35 cellular contexts compared by ENCODE assay signal in the genomic region with DNA sequence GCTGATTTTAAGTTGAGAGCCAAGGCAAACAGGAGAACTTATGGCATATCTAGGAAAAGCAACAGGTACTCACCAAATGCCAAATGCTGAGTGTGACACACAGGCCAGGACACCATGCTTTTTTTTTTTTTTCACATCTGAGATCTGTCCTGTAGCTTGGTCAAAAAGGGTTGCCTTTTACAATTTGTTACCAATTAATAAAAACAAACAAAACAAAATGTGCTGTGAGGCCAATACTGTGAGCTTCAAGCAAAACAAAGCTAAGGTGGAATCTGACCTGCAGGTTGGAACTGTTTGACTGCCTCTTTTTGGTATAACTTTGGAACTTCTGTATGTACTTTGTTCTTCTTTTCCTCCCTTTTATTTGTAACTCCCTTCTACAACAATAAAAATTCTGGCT.
DNase-seq lines count a peak whose midpoint lies in the region; ATAC-seq, FAIRE-seq and TF ChIP-seq lines count a peak whose summit lies in the region.
"Had no signal": no experiment of that assay in that cellular context is flagged by ENCODE, and none has a peak within 500 bp of the region (broad histone marks: within the 10 kb centered on the region; RNA-seq: fewer than 3 reads in every experiment).

No MANE protein-coding gene starts in this region.

- peak overlapping the region in 1 of 2 donors; percentile 41 for H3K27ac ChIP-seq in liver (ENCODE audit: low read depth in 1 of 2, low read length in 2 of 2)
- no peak overlapping the region for H3K27ac ChIP-seq in HepG2 (ENCODE audit: extremely low read length, insufficient read depth, low read length)
- no peak overlapping the region for H3K27ac ChIP-seq in esophagus muscularis mucosa (replicated peaks in 1 of 4)
- H3K27ac ChIP-seq in right lobe of liver = peak overlapping the region in 2 of 3 donors; percentile 62 to 65
- H3K27ac ChIP-seq: 22Rv1; A549; BLaER1; BLaER1 treated with 17β-estradiol and CSF1 and Interleukin-3, amounts not matched to agents 10 nM and 100 nM; C4-2B had no signal

- no TSS peak for BruUV-seq in HepG2 (replicated peaks; lab: Mats Ljungman, UMichigan)

- no peak for DNase-seq in HepG2 (ENCODE audit: low spot score)
- DNase-seq in esophagus muscularis mucosa (ENCODE audit: extremely low spot score) = peak; percentile 64
- peak; percentile 50 for DNase-seq in left lobe of liver (ENCODE audit: low spot score)
- DNase-seq in right lobe of liver = peak in 1 of 3 donors; percentile 56
- no peak for DNase-seq in stimulated activated CD4-positive, alpha-beta T cell treated with anti-CD3 and anti-CD28 coated beads, Interleukin-4, amount 100 ng/mL, for 1 hour
- DNase-seq in NCI-H1694 treated with DMSO at 0.1 percent for 48 hours (lab: John Stamatoyannopoulos, UW) = no peak
- no peak for DNase-seq in NCI-H345 (lab: John Stamatoyannopoulos, UW)
- DNase-seq: 8988T; ACHN; AML-193; BE2C; C1 segment of cervical spinal cord; Caco-2; Calu3; CD4-positive, alpha-beta memory T cell; CD4-positive, alpha-beta T cell; CD4-positive, CD25-positive, alpha-beta regulatory T cell; CD8-positive, alpha-beta memory T cell; CD8-positive, alpha-beta T cell; COR-L47; DMS 273 treated with DMSO at 0.1 percent for 48 hours; DMS153; DMS53; DMS79; DMS79 treated with DMSO at 0.1 percent for 48 hours; DND-41; EL had no signal

- POLR2A ChIA-PET in HepG2 (lab: Yijun Ruan, JAX) = no interaction called here

- TF ChIP-seq CTCF in liver (IDR thresholded peaks at IDR 0.05; ENCODE audit: low read depth, low read length, missing input control) = no peak
- no peak for TF ChIP-seq CTCF in HepG2 (CRISPR knock-in tag; IDR thresholded peaks at IDR 0.05)
- TF ChIP-seq CTCF in esophagus muscularis mucosa (IDR thresholded peaks at IDR 0.05) = no peak
- TF ChIP-seq CTCF in right lobe of liver (IDR thresholded peaks at IDR 0.05) = no peak

- FAIRE-seq in HepG2 (lab: Jason Lieb, UNC) = no peak
- FAIRE-seq: A204.1, A549, D721Med had no signal

- TF ChIP-seq EP300 in HepG2 (IDR thresholded peaks at IDR 0.05; ENCODE audit: low read depth in 2 of 2, low read length in 2 of 2) (no peak), HepG2 (CRISPR knock-in tag; IDR thresholded peaks at IDR 0.05; ENCODE audit: borderline replicate concordance) (no peak), esophagus muscularis mucosa (IDR thresholded peaks at IDR 0.05) (no peak)

- H4K20me1 ChIP-seq in HepG2 (ENCODE audit: insufficient read depth, low read length) = no peaks in the 10 kb centered on the region
- H4K20me1 ChIP-seq: BLaER1; BLaER1 treated with 17β-estradiol and CSF1 and Interleukin-3, amounts not matched to agents 10 nM and 100 nM had no signal

- no peaks in the 10 kb centered on the region for H3K79me2 ChIP-seq in HepG2 (ENCODE audit: insufficient read depth, low read length)

- no peak overlapping the region for H2AFZ ChIP-seq in HepG2 (ENCODE audit: low read length)

- CTCF ChIA-PET in HepG2 (lab: Yijun Ruan, JAX; ENCODE audit: low intra/inter-chr PET ratio, low total read pairs) = no interaction called here

- ATAC-seq in HepG2 (no peak), left lobe of liver (peak; percentile 81), right lobe of liver (peak; percentile 52 to 85 (median 80))
- ATAC-seq: A549; CD8-positive, alpha-beta T cell had no signal

- H3K4me1 ChIP-seq in liver (ENCODE audit: control insufficient read depth in 4 of 4, insufficient read depth in 4 of 4, low read length in 3 of 4) (peaks cover 0 to 13% (median 5%) of the 10 kb centered on the region in 4 donors), HepG2 (ENCODE audit: insufficient read depth, low read length) (no peaks in the 10 kb centered on the region), esophagus muscularis mucosa (no peaks in the 10 kb centered on the region), right lobe of liver (peaks cover 0 to 27% (median 0%) of the 10 kb centered on the region in 4 donors)
- H3K4me1 ChIP-seq: A549; BE2C; BLaER1; BLaER1 treated with 17β-estradiol and CSF1 and Interleukin-3, amounts not matched to agents 10 nM and 100 nM; Caco-2 had no signal

- TF ChIP-seq RAD21 in liver (IDR thresholded peaks at IDR 0.05) (peak in 1 of 2 donors; percentile 38), HepG2 (CRISPR knock-in tag; IDR thresholded peaks at IDR 0.05) (no peak)

- H3K36me3 ChIP-seq in liver (ENCODE audit: control insufficient read depth in 4 of 4, insufficient read depth in 3 of 4, low read depth in 1 of 4, low read length in 3 of 4) (no peaks in the 10 kb centered on the region), HepG2 (replicated peaks in 1 of 2; ENCODE audit: control insufficient read depth in 1 of 2, insufficient read depth in 2 of 2, low read length in 2 of 2) (no peaks in the 10 kb centered on the region), esophagus muscularis mucosa (no peaks in the 10 kb centered on the region), right lobe of liver (no peaks in the 10 kb centered on the region)
- H3K36me3 ChIP-seq: BE2C; BLaER1; BLaER1 treated with 17β-estradiol and CSF1 and Interleukin-3, amounts not matched to agents 10 nM and 100 nM had no signal

- in situ Hi-C loops in HepG2 (cut with HindIII; ENCODE audit: extremely low pct_ligation_motif_present, low pct_unique_long_range_greater_than_20kb) = no loop called here

- H3K4me3 ChIP-seq in liver (ENCODE audit: low read depth in 1 of 3, low read length in 3 of 3) (no peak overlapping the region), HepG2 (replicated peaks in 1 of 3; ENCODE audit: insufficient read depth in 1 of 3, low read depth in 2 of 3, low read length in 3 of 3) (no peak overlapping the region), esophagus muscularis mucosa (no peak overlapping the region), right lobe of liver (peak overlapping the region in 2 of 3 donors; percentile 5 to 26)
- H3K4me3 ChIP-seq: A549; BLaER1; BLaER1 treated with 17β-estradiol and CSF1 and Interleukin-3, amounts not matched to agents 10 nM and 100 nM had no signal

- H3K9ac ChIP-seq in liver (ENCODE audit: low read depth in 1 of 2, low read length in 2 of 2) (no peak overlapping the region), HepG2 (ENCODE audit: insufficient read depth, low read depth, low read length) (no peak overlapping the region)
- H3K9ac ChIP-seq: BLaER1; BLaER1 treated with 17β-estradiol and CSF1 and Interleukin-3, amounts not matched to agents 10 nM and 100 nM had no signal

- no peak overlapping the region for H3K4me2 ChIP-seq in HepG2 (ENCODE audit: low read depth, low read length)
- H3K4me2 ChIP-seq: A549; BLaER1; BLaER1 treated with 17β-estradiol and CSF1 and Interleukin-3, amounts not matched to agents 10 nM and 100 nM had no signal

- H3K27me3 ChIP-seq in liver (ENCODE audit: control insufficient read depth in 4 of 4, insufficient read depth in 4 of 4, low read length in 3 of 4) (no peaks in the 10 kb centered on the region), HepG2 (ENCODE audit: control insufficient read depth in 1 of 2, insufficient read depth in 2 of 2, low read length in 2 of 2) (no peaks in the 10 kb centered on the region), esophagus muscularis mucosa (no peaks in the 10 kb centered on the region), right lobe of liver (no peaks in the 10 kb centered on the region)
- H3K27me3 ChIP-seq: BE2C; BLaER1; BLaER1 treated with 17β-estradiol and CSF1 and Interleukin-3, amounts not matched to agents 10 nM and 100 nM had no signal

- intact Hi-C loops in HepG2 (cut with micrococcal nuclease; ENCODE audit: unreplicated experiment) (no loop called here), esophagus muscularis mucosa (cut with DNase I) (no loop called here), right lobe of liver (cut with DNase I) (no loop called here)

- no peak for TF ChIP-seq POLR2A in HepG2 (IDR thresholded peaks at IDR 0.05; ENCODE audit: insufficient read depth in 1 of 2, low read depth in 2 of 2, low read length in 2 of 2)
- no peak for TF ChIP-seq POLR2A in esophagus muscularis mucosa (IDR thresholded peaks at IDR 0.05; ENCODE audit: low read depth)
- TF ChIP-seq POLR2A in right lobe of liver (IDR thresholded peaks at IDR 0.05) = no peak

- H3K9me3 ChIP-seq in liver (ENCODE audit: control insufficient read depth in 4 of 4, low read length in 3 of 4) (no peaks in the 10 kb centered on the region), HepG2 (ENCODE audit: low read length) (no peaks in the 10 kb centered on the region), esophagus muscularis mucosa (no peaks in the 10 kb centered on the region), right lobe of liver (no peaks in the 10 kb centered on the region)
- H3K9me3 ChIP-seq: A549; BE2C; BLaER1; BLaER1 treated with 17β-estradiol and CSF1 and Interleukin-3, amounts not matched to agents 10 nM and 100 nM; Caco-2 had no signal

TF ChIP-seq in liver, 16 proteins besides CTCF, POLR2A, EP300 and RAD21 (continues in another document):
- TF ChIP-seq SP1 (IDR thresholded peaks at IDR 0.05) (peak; percentile 31), FOXA1 (IDR thresholded peaks at IDR 0.05) (no peak)

TF ChIP-seq in HepG2, 621 proteins besides CTCF, POLR2A, EP300 and RAD21 (continues in another document):
- TF ChIP-seq, protein P1, sequence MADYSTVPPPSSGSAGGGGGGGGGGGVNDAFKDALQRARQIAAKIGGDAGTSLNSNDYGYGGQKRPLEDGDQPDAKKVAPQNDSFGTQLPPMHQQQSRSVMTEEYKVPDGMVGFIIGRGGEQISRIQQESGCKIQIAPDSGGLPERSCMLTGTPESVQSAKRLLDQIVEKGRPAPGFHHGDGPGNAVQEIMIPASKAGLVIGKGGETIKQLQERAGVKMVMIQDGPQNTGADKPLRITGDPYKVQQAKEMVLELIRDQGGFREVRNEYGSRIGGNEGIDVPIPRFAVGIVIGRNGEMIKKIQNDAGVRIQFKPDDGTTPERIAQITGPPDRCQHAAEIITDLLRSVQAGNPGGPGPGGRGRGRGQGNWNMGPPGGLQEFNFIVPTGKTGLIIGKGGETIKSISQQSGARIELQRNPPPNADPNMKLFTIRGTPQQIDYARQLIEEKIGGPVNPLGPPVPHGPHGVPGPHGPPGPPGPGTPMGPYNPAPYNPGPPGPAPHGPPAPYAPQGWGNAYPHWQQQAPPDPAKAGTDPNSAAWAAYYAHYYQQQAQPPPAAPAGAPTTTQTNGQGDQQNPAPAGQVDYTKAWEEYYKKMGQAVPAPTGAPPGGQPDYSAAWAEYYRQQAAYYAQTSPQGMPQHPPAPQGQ (CRISPR knock-in tag; IDR thresholded peaks at IDR 0.05; ENCODE audit: borderline replicate concordance) = no peak
- TF ChIP-seq ZNF33A (CRISPR knock-in tag; IDR thresholded peaks at IDR 0.05; ENCODE audit: borderline replicate concordance) (no peak), WIZ (CRISPR knock-in tag; IDR thresholded peaks at IDR 0.05) (no peak), SMAD3 (CRISPR knock-in tag; IDR thresholded peaks at IDR 0.05) (no peak), JDP2 (CRISPR knock-in tag; IDR thresholded peaks at IDR 0.05; ENCODE audit: borderline replicate concordance) (no peak), KLF6 (CRISPR knock-in tag; IDR thresholded peaks at IDR 0.05) (no peak)

Comparison
In these comparisons a context has a peak if more than half of its experiments do, and no peak if none do; other contexts are left out.
1. H3K27ac ChIP-seq: peak in right lobe of liver (2 of 3); none in HepG2 (single experiment) and esophagus muscularis mucosa (0 of 4).
2. H3K4me3 ChIP-seq: peak in right lobe of liver (2 of 3); none in liver (0 of 3), HepG2 (0 of 3) and esophagus muscularis mucosa (0 of 4).
3. DNase-seq: peak in esophagus muscularis mucosa (single experiment) and left lobe of liver (single experiment); none in HepG2 (single experiment), stimulated activated CD4-positive, alpha-beta T cell treated with anti-CD3 and anti-CD28 coated beads, Interleukin-4, amount 100 ng/mL, for 1 hour (single experiment), NCI-H1694 treated with DMSO at 0.1 percent for 48 hours (single experiment) and NCI-H345 (single experiment).